ENCODE assay signal across 22 cellular contexts in the genomic region with DNA sequence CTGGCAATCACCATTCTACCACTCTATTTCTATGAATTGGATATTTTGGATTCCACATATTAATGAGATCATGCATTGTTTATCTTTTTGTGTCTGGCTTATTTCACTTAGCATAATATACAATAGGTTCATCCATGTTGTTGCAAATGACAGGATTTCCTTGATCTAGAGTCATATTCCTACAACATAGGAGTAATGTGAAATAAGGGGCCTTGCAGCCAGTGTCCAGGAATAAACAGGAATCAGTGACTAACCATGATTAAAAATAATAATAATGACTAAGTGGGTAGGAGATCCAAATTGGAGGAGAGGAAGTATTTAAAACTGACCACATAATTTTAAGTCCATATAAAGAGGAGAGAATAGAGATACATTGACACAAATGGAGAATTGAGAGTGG. TPM values are rescaled to one million over a fixed set of nuclear protein-coding genes. Genes with fewer than 3 reads are reported as not detected.
DNase-seq lines count a peak whose midpoint lies in the region; ATAC-seq, FAIRE-seq and TF ChIP-seq lines count a peak whose summit lies in the region.
"Had no signal": no experiment of that assay in that cellular context is flagged by ENCODE, and none has a peak within 500 bp of the region (broad histone marks: within the 10 kb centered on the region; RNA-seq: fewer than 3 reads in every experiment).

No MANE protein-coding gene starts in this region.

- POLR2A ChIA-PET in K562 (lab: Yijun Ruan, JAX), result interaction anchor here (0.8 to 1.0 kb wide), 2 partner anchors 12 to 27 kb away, joined by 3 read pairs; no protein-coding TSS in a partner anchor
- POLR2A ChIA-PET in HepG2 (lab: Yijun Ruan, JAX), result no interaction called here

- H3K9me3 ChIP-seq in K562 (replicated peaks; ENCODE audit: control insufficient read depth, insufficient read depth, low read depth, low read length), result no peaks in the 10 kb centered on the region
- H3K9me3 ChIP-seq in vagina, result no peaks in the 10 kb centered on the region
- no peaks in the 10 kb centered on the region for H3K9me3 ChIP-seq in HepG2 (ENCODE audit: low read length)
- H3K9me3 ChIP-seq: BLaER1 had no signal

- no peaks in the 10 kb centered on the region for H3K4me1 Mint-ChIP-seq in activated T-cell treated with anti-CD3 and anti-CD28 coated beads, Interleukin-2, amount 50 U/mL, for 72 hours (ENCODE audit: low read depth)
- no peaks in the 10 kb centered on the region for H3K4me1 Mint-ChIP-seq in activated T-cell treated with anti-CD3 and anti-CD28 coated beads, Interleukin-2, amount 50 U/mL, for 24 hours (ENCODE audit: low read depth)
- H3K4me1 Mint-ChIP-seq: CD4-positive, alpha-beta memory T cell had no signal

- no peak for TF ChIP-seq RAD21 in K562 (CRISPR knock-in tag; conservative IDR thresholded peaks at IDR 0.05 in 1 of 2, IDR thresholded peaks at IDR 0.05 in 1 of 2)
- no peak for TF ChIP-seq RAD21 in HepG2 (CRISPR knock-in tag; IDR thresholded peaks at IDR 0.05)

- no peaks in the 10 kb centered on the region for H4K20me1 ChIP-seq in K562 (replicated peaks; ENCODE audit: control insufficient read depth, insufficient read depth, low read length)
- H4K20me1 ChIP-seq in HepG2 (ENCODE audit: insufficient read depth, low read length), result no peaks in the 10 kb centered on the region
- H4K20me1 ChIP-seq: BLaER1 had no signal

- no peak overlapping the region for H3K4me3 ChIP-seq in K562
- H3K4me3 ChIP-seq in fibroblast of the aortic adventitia (ENCODE audit: low read depth, low read length), result no peak overlapping the region
- H3K4me3 ChIP-seq in vagina, result no peak overlapping the region
- H3K4me3 ChIP-seq in HepG2 (replicated peaks in 1 of 3; ENCODE audit: insufficient read depth in 1 of 3, low read depth in 2 of 3, low read length in 3 of 3), result no peak overlapping the region
- H3K4me3 ChIP-seq: BLaER1 had no signal

- in situ Hi-C loops in K562 (cut with MboI), result loop anchor here (5.0 to 25.0 kb wide), 2 partner anchors 98 to 558 kb away; no protein-coding TSS in a partner anchor
- in situ Hi-C loops in HepG2 (cut with HindIII; ENCODE audit: extremely low pct_ligation_motif_present, low pct_unique_long_range_greater_than_20kb), result loop anchor here (10.0 kb wide), 1 partner anchor 96 kb away; no protein-coding TSS in a partner anchor

- peaks cover under 1% of the 10 kb centered on the region for H3K27me3 Mint-ChIP-seq in activated T-cell treated with anti-CD3 and anti-CD28 coated beads, Interleukin-2, amount 50 U/mL, for 72 hours (ENCODE audit: low read depth)
- H3K27me3 Mint-ChIP-seq in activated T-cell treated with anti-CD3 and anti-CD28 coated beads, Interleukin-2, amount 50 U/mL, for 24 hours, result peaks cover 4% of the 10 kb centered on the region

- no peaks in the 10 kb centered on the region for H3K9me1 ChIP-seq in K562 (ENCODE audit: control insufficient read depth, insufficient read depth, low read length)

- no peaks in the 10 kb centered on the region for H3K36me3 ChIP-seq in K562 (ENCODE audit: control insufficient read depth, insufficient read depth, low read length)
- H3K36me3 ChIP-seq in vagina, result no peaks in the 10 kb centered on the region
- no peaks in the 10 kb centered on the region for H3K36me3 ChIP-seq in HepG2 (replicated peaks in 1 of 2; ENCODE audit: control insufficient read depth in 1 of 2, insufficient read depth in 2 of 2, low read length in 2 of 2)
- H3K36me3 ChIP-seq: BLaER1 had no signal

- no peak overlapping the region for H3K4me2 ChIP-seq in K562 (ENCODE audit: insufficient read depth, low read length)
- no peak overlapping the region for H3K4me2 ChIP-seq in HepG2 (ENCODE audit: low read depth, low read length)
- H3K4me2 ChIP-seq: BLaER1 had no signal

- no peaks in the 10 kb centered on the region for H3K27me3 ChIP-seq in K562 (ENCODE audit: control insufficient read depth in 2 of 2, insufficient read depth in 2 of 2, low read length in 2 of 2)
- H3K27me3 ChIP-seq in vagina, result no peaks in the 10 kb centered on the region
- no peaks in the 10 kb centered on the region for H3K27me3 ChIP-seq in HepG2 (ENCODE audit: control insufficient read depth in 1 of 2, insufficient read depth in 2 of 2, low read length in 2 of 2)
- H3K27me3 ChIP-seq: BLaER1 had no signal

- BruUV-seq in K562 (replicated peaks; lab: Mats Ljungman, UMichigan) (no TSS peak), HepG2 (replicated peaks; lab: Mats Ljungman, UMichigan) (no TSS peak)

- H3K9ac ChIP-seq in K562 (ENCODE audit: insufficient read depth in 1 of 2, low read depth in 2 of 2, low read length in 2 of 2), result no peak overlapping the region
- no peak overlapping the region for H3K9ac ChIP-seq in HepG2 (ENCODE audit: insufficient read depth, low read depth, low read length)
- H3K9ac ChIP-seq: BLaER1 had no signal

- no peak for DNase-seq in activated T-cell treated with anti-CD3 and anti-CD28 coated beads, Interleukin-2, amount 50 U/mL, for 72 hours
- no peak for DNase-seq in activated T-cell treated with anti-CD3 and anti-CD28 coated beads, Interleukin-2, amount 50 U/mL, for 24 hours
- no peak for DNase-seq in K562 (ENCODE audit: extremely low read depth in 1 of 4, low spot score in 3 of 4)
- peak; percentile 13 for DNase-seq in fibroblast of the aortic adventitia (ENCODE audit: low read depth)
- no peak for DNase-seq in vagina (ENCODE audit: extremely low spot score in 2 of 2)
- DNase-seq in HepG2 (ENCODE audit: low spot score), result no peak
- DNase-seq: Calu3; CD4-positive, alpha-beta memory T cell; H7; NCI-H1105 treated with DMSO at 0.1 percent for 48 hours; NCI-H1694; NCI-H2081 treated with DMSO at 0.1 percent for 48 hours; NCI-H748 treated with DMSO at 0.1 percent for 48 hours; NK-92 treated with Interleukin-12 subunit alpha and Interleukin-12 subunit beta, amount 100 ng/mL, for 24 hours; OCI-M1; SHP77 treated with DMSO at 0.1 percent for 48 hours had no signal

- no peak for ATAC-seq in activated T-cell treated with anti-CD3 and anti-CD28 coated beads, Interleukin-2, amount 50 U/mL, for 72 hours (replicated peaks in 1 of 2)
- ATAC-seq in K562, result no peak
- no peak for ATAC-seq in GM18873 (IDR thresholded peaks at IDR 0.05; ENCODE audit: low FRiP score, unreplicated experiment)
- no peak for ATAC-seq in GM18502 (IDR thresholded peaks at IDR 0.05; ENCODE audit: poor library complexity, unreplicated experiment)
- ATAC-seq in HepG2, result no peak

- peaks cover 0 to 10% of the 10 kb centered on the region in 2 experiments; a peak in 2 of 5 replicates for H3K4me1 ChIP-seq in K562 (replicated peaks in 1 of 2; ENCODE audit: control insufficient read depth in 2 of 2, insufficient read depth in 2 of 2, low read length in 2 of 2)
- H3K4me1 ChIP-seq in vagina, result no peaks in the 10 kb centered on the region
- no peaks in the 10 kb centered on the region for H3K4me1 ChIP-seq in HepG2 (ENCODE audit: insufficient read depth, low read length)
- H3K4me1 ChIP-seq: BLaER1 had no signal

- H3K4me3 Mint-ChIP-seq in activated T-cell treated with anti-CD3 and anti-CD28 coated beads, Interleukin-2, amount 50 U/mL, for 72 hours, result no peak overlapping the region
- no peak overlapping the region for H3K4me3 Mint-ChIP-seq in activated T-cell treated with anti-CD3 and anti-CD28 coated beads, Interleukin-2, amount 50 U/mL, for 24 hours
- H3K4me3 Mint-ChIP-seq: CD4-positive, alpha-beta memory T cell had no signal

- TF ChIP-seq POLR2A in K562 (conservative IDR thresholded peaks at IDR 0.05), result no peak
- TF ChIP-seq POLR2A in vagina (IDR thresholded peaks at IDR 0.05), result no peak
- no peak for TF ChIP-seq POLR2A in HepG2 (IDR thresholded peaks at IDR 0.05; ENCODE audit: insufficient read depth in 1 of 2, low read depth in 2 of 2, low read length in 2 of 2)

- TF ChIP-seq EP300 in K562 (IDR thresholded peaks at IDR 0.05; ENCODE audit: low read length), result no peak
- TF ChIP-seq EP300 in HepG2 (IDR thresholded peaks at IDR 0.05; ENCODE audit: low read depth in 2 of 2, low read length in 2 of 2), result no peak
- no peak for TF ChIP-seq EP300 in HepG2 (CRISPR knock-in tag; IDR thresholded peaks at IDR 0.05; ENCODE audit: borderline replicate concordance)

- FAIRE-seq in K562 (lab: Jason Lieb, UNC) (no peak), HepG2 (lab: Jason Lieb, UNC) (no peak)
- FAIRE-seq: HTR-8/SVneo had no signal

- CTCF ChIA-PET in K562 (lab: Yijun Ruan, JAX; ENCODE audit: low intra/inter-chr PET ratio) (interaction anchor here (1.6 kb wide), 1 partner anchor 95 kb away, joined by 4 read pairs; no protein-coding TSS in a partner anchor), HepG2 (lab: Yijun Ruan, JAX; ENCODE audit: low intra/inter-chr PET ratio, low total read pairs) (no interaction called here)

- TF ChIP-seq CTCF in K562 (IDR thresholded peaks at IDR 0.05 in 2 of 3, conservative IDR thresholded peaks at IDR 0.05 in 1 of 3; ENCODE audit: insufficient read depth in 2 of 3, low read depth in 1 of 3, low read length in 3 of 3) (no peak), fibroblast of the aortic adventitia (IDR thresholded peaks at IDR 0.05; ENCODE audit: insufficient read depth, low read length) (no peak), vagina (IDR thresholded peaks at IDR 0.05) (no peak), HepG2 (CRISPR knock-in tag; IDR thresholded peaks at IDR 0.05) (no peak)

- H3K27ac Mint-ChIP-seq in activated T-cell treated with anti-CD3 and anti-CD28 coated beads, Interleukin-2, amount 50 U/mL, for 72 hours, result peak overlapping the region; percentile 21
- H3K27ac Mint-ChIP-seq in activated T-cell treated with anti-CD3 and anti-CD28 coated beads, Interleukin-2, amount 50 U/mL, for 24 hours, result no peak overlapping the region
- H3K27ac Mint-ChIP-seq: CD4-positive, alpha-beta memory T cell had no signal

- intact Hi-C loops in K562 (cut with micrococcal nuclease) (loop anchor here (5.0 kb wide), 3 partner anchors 33 to 553 kb away; no protein-coding TSS in a partner anchor), vagina (cut with DNase I) (no loop called here), HepG2 (cut with micrococcal nuclease; ENCODE audit: unreplicated experiment) (loop anchor here (5.0 kb wide), 1 partner anchor 642 kb away; no protein-coding TSS in a partner anchor)

- H2AFZ ChIP-seq in K562 (ENCODE audit: low read depth, low read length) (peak overlapping the region; percentile 49; the same call in 1 of the 2 replicates), HepG2 (ENCODE audit: low read length) (no peak overlapping the region)

- no peaks in the 10 kb centered on the region for H3K79me2 ChIP-seq in K562 (ENCODE audit: control insufficient read depth, insufficient read depth, low read length)
- H3K79me2 ChIP-seq in HepG2 (ENCODE audit: insufficient read depth, low read length), result no peaks in the 10 kb centered on the region

- H3K36me3 Mint-ChIP-seq in activated T-cell treated with anti-CD3 and anti-CD28 coated beads, Interleukin-2, amount 50 U/mL, for 72 hours (ENCODE audit: insufficient read depth in 2 of 2), result no peaks in the 10 kb centered on the region
- H3K36me3 Mint-ChIP-seq in activated T-cell treated with anti-CD3 and anti-CD28 coated beads, Interleukin-2, amount 50 U/mL, for 24 hours (ENCODE audit: low read depth), result no peaks in the 10 kb centered on the region
- H3K36me3 Mint-ChIP-seq: CD4-positive, alpha-beta memory T cell had no signal

- H3K9me3 Mint-ChIP-seq in activated T-cell treated with anti-CD3 and anti-CD28 coated beads, Interleukin-2, amount 50 U/mL, for 72 hours, result no peaks in the 10 kb centered on the region
- H3K9me3 Mint-ChIP-seq in activated T-cell treated with anti-CD3 and anti-CD28 coated beads, Interleukin-2, amount 50 U/mL, for 24 hours, result no peaks in the 10 kb centered on the region
- H3K9me3 Mint-ChIP-seq: CD4-positive, alpha-beta memory T cell had no signal

- no peak overlapping the region for H3K27ac ChIP-seq in K562 (ENCODE audit: extremely low read depth, low read depth, low read length)
- H3K27ac ChIP-seq in vagina, result no peak overlapping the region
- H3K27ac ChIP-seq in HepG2 (ENCODE audit: extremely low read length, insufficient read depth, low read length), result no peak overlapping the region
- H3K27ac ChIP-seq: BLaER1, HL-60 had no signal

RNA-seq across cellular contexts. Expression of gene SCIN, which starts 49.9 kb away (rescaled TPM):
- under 1 TPM; 0.10 to 0.14 TPM for total RNA-seq in activated T-cell treated with anti-CD3 and anti-CD28 coated beads, Interleukin-2, amount 50 U/mL, for 72 hours
- 1.1 and 8.3 TPM in 2 replicates for total RNA-seq in K562 (2011; cell fraction: chromatin; rRNA removed; ENCODE audit: low replicate concordance)
- total RNA-seq in K562 (2011; cell fraction: nucleolus; rRNA removed), result 0.33 and 1.4 TPM in 2 replicates
- 2.2 and 3.5 TPM in 2 replicates for total RNA-seq in K562 (2011; cell fraction: nucleoplasm; rRNA removed)
- total RNA-seq in K562 (2014; rRNA removed) (9.8 and 10.9 TPM in 2 replicates), K562 (2014; rRNA removed; fragmentation: Illumina TruSeq; extraction: Trizol) (14.7 and 17.2 TPM in 2 replicates), K562 (2015; rRNA removed; fragmentation: Illumina TruSeq; extraction: Trizol) (14.4 and 18.2 TPM in 2 replicates), K562 (2021) (9.7 and 10.6 TPM in 2 replicates), fibroblast of the aortic adventitia (ENCODE audit: low replicate concordance) (0.25 and 2.3 TPM in 2 replicates), vagina (0.74 TPM), HepG2 (2016; rRNA removed; fragmentation: Illumina TruSeq; extraction: Trizol) (not detected in 2 replicates)
- polyA plus RNA-seq in K562 (2011; rRNA removed) (0.67 and 1.0 TPM in 2 replicates), K562 (2014; fragmentation: Illumina TruSeq; extraction: Trizol) (11.4 and 12.6 TPM in 2 replicates), K562 (2014; fragmentation: Nextera tagmentation; extraction: Ambion mirVana) (10 to 100 TPM in 1 of 2 experiments, 1 to 10 TPM in 1; 4.5 to 10.4 TPM), K562 (2014; rRNA removed) (10.3 and 10.9 TPM in 2 replicates), HepG2 (2011; rRNA removed) (not detected in 2 replicates)
- polyA plus RNA-seq in K562 (2011; cell fraction: cytosol; rRNA removed), result 0.12 and 0.50 TPM in 2 replicates
- 0.17 and 0.32 TPM in 2 replicates for polyA plus RNA-seq in K562 (2011; cell fraction: nucleus; rRNA removed)
- polyA plus RNA-seq in K562 (2012), result 17.7 and 29.9 TPM in 2 replicates
- polyA minus RNA-seq in K562 (2011; rRNA and poly(A)+ RNA removed), result 0.63 and 1.0 TPM in 2 replicates
- polyA minus RNA-seq in K562 (2011; cell fraction: cytosol; rRNA and poly(A)+ RNA removed), result not detected in 2 replicates
- polyA minus RNA-seq in K562 (2011; cell fraction: nucleus; rRNA and poly(A)+ RNA removed), result 0.54 and 1.00 TPM in 2 replicates
- not detected in 2 replicates for total RNA-seq in HepG2 (2016; cell fraction: cytosol; rRNA removed; fragmentation: Illumina TruSeq; extraction: Trizol; ENCODE audit: low read depth)
- total RNA-seq in HepG2 (2016; cell fraction: insoluble cytoplasmic fraction; rRNA removed; fragmentation: Illumina TruSeq; extraction: Trizol), result not detected in 2 replicates
- total RNA-seq in HepG2 (2016; cell fraction: membrane; rRNA removed; fragmentation: Illumina TruSeq; extraction: Trizol), result not detected in 2 replicates
- not detected in 2 replicates for total RNA-seq in HepG2 (2016; cell fraction: nucleus; rRNA removed; fragmentation: Illumina TruSeq; extraction: Trizol)
- polyA plus RNA-seq in HepG2 (2011; cell fraction: cytosol; rRNA removed), result not detected in 2 replicates
- not detected in 2 replicates for polyA plus RNA-seq in HepG2 (2011; cell fraction: nucleus; rRNA removed)
- polyA plus RNA-seq in HepG2 (2012), result not detected in 2 replicates
- polyA plus RNA-seq in HepG2 (2016; cell fraction: cytosol; fragmentation: Illumina TruSeq; extraction: Trizol; ENCODE audit: low read depth), result not detected in 2 replicates
- not detected in 2 replicates for polyA plus RNA-seq in HepG2 (2016; cell fraction: insoluble cytoplasmic fraction; fragmentation: Illumina TruSeq; extraction: Trizol; ENCODE audit: low read depth)
- polyA plus RNA-seq in HepG2 (2016; cell fraction: membrane; fragmentation: Illumina TruSeq; extraction: Trizol; ENCODE audit: low read depth), result not detected in 2 replicates
- not detected in 2 replicates for polyA plus RNA-seq in HepG2 (2016; cell fraction: nucleus; fragmentation: Illumina TruSeq; extraction: Trizol; ENCODE audit: insufficient read depth, low read depth)
- polyA minus RNA-seq in HepG2 (2011; rRNA and poly(A)+ RNA removed; ENCODE audit: low replicate concordance), result 0.05 TPM in 1 of 2 replicates, not detected in the other
- polyA minus RNA-seq in HepG2 (2011; cell fraction: cytosol; rRNA and poly(A)+ RNA removed), result not detected in 2 replicates
- 0.26 TPM in 1 of 2 replicates, not detected in the other for polyA minus RNA-seq in HepG2 (2011; cell fraction: nucleus; rRNA and poly(A)+ RNA removed)
- total RNA-seq: H7, RPMI7951 had no signal
